Comparison of ENCODE assay signal across 25 cellular contexts in the genomic region with DNA sequence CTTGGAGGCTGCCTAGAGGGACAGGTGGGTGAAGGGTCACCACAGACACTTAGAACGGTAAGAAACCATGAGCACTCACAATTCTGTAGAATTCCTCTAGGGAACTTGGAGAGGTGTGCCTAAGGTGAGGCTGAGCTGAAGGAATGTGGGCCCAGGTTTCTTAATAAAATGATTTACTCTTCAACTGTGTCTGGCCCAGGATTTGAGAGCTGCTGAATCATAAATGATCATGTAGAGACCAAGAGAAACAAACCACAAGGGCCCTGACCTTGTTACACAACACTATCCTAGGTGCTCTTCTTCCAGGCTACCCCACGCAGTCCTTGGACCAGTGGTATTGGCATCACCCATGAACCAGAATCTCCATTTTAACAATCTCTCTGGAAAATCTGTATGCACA.
"Had no signal": no experiment of that assay in that cellular context is flagged by ENCODE, and none has a peak within 500 bp of the region (broad histone marks: within the 10 kb centered on the region; RNA-seq: fewer than 3 reads in every experiment).

No MANE protein-coding gene starts in this region.

- ATAC-seq: gastrocnemius medialis; heart right ventricle; left cardiac atrium; lower lobe of right lung; natural killer cell treated with Interleukin-12 subunit alpha and Interleukin-12 subunit beta and Interleukin-15 and Interleukin-18, amount 100 ng/mL, for 72 hours; psoas muscle; right lobe of liver; stimulated activated naive B cell treated with anti-CD40 and anti-IgM and Interleukin-4, amounts not matched to agents 10 μg/mL and 1 μg/mL and 100 μg/mL, for 72 hours; stimulated activated naive CD8-positive, alpha-beta T cell treated with anti-CD3 and anti-CD28 coated beads, Interleukin-15, amount 100 ng/mL, for 72 hours had no signal

- DNase-seq: effector memory CD4-positive, alpha-beta T cell; gastrocnemius medialis; heart right ventricle; hypothalamus; islet precursor cell; left cardiac atrium; left ventricle myocardium inferior; lower lobe of right lung; mesenchymal stem cell; midbrain; nucleus accumbens; psoas muscle; retina; right lobe of liver; spleen; stimulated activated CD4-positive, alpha-beta T cell treated with anti-CD3 and anti-CD28 coated beads, Interleukin-15, amount 100 ng/mL, for 24 hours; stimulated activated CD4-positive, alpha-beta T cell treated with anti-CD3 and anti-CD28 coated beads, Interleukin-1b, Interleukin-23, amount 100 ng/mL, for 48 hours; stimulated activated CD4-positive, alpha-beta T cell treated with anti-CD3 and anti-CD28 coated beads, Interleukin-4, amount 100 ng/mL, for 24 hours; stimulated activated naive B cell treated with anti-CD40 and anti-IgM and Interleukin-4, amounts not matched to agents 10 μg/mL and 1 μg/mL and 100 μg/mL, for 72 hours; stimulated activated naive CD8-positive, alpha-beta T cell treated with anti-CD3 and anti-CD28 coated beads, Interleukin-15, amount 100 ng/mL, for 72 hours; transverse colon had no signal

- H3K9me3 ChIP-seq: right lobe of liver had no signal

- H3K27ac ChIP-seq: gastrocnemius medialis, heart right ventricle, left ventricle myocardium inferior, lower lobe of right lung, neural progenitor cell, parathyroid adenoma, psoas muscle, right lobe of liver, spleen, thoracic aorta, transverse colon had no signal

- H3K27me3 ChIP-seq: gastrocnemius medialis, heart right ventricle, neural progenitor cell, right lobe of liver, spleen, transverse colon had no signal

- H3K36me3 ChIP-seq: gastrocnemius medialis, heart right ventricle, lower lobe of right lung, right lobe of liver, thoracic aorta, transverse colon had no signal

- H3K4me1 ChIP-seq: gastrocnemius medialis, heart right ventricle, left ventricle myocardium inferior, lower lobe of right lung, neural progenitor cell, parathyroid adenoma, psoas muscle, right lobe of liver, spleen, transverse colon had no signal

- H3K4me3 ChIP-seq: gastrocnemius medialis, heart right ventricle, left ventricle myocardium inferior, lower lobe of right lung, neural progenitor cell, psoas muscle, right lobe of liver, spleen, thoracic aorta, transverse colon had no signal
